In the genomic region with DNA sequence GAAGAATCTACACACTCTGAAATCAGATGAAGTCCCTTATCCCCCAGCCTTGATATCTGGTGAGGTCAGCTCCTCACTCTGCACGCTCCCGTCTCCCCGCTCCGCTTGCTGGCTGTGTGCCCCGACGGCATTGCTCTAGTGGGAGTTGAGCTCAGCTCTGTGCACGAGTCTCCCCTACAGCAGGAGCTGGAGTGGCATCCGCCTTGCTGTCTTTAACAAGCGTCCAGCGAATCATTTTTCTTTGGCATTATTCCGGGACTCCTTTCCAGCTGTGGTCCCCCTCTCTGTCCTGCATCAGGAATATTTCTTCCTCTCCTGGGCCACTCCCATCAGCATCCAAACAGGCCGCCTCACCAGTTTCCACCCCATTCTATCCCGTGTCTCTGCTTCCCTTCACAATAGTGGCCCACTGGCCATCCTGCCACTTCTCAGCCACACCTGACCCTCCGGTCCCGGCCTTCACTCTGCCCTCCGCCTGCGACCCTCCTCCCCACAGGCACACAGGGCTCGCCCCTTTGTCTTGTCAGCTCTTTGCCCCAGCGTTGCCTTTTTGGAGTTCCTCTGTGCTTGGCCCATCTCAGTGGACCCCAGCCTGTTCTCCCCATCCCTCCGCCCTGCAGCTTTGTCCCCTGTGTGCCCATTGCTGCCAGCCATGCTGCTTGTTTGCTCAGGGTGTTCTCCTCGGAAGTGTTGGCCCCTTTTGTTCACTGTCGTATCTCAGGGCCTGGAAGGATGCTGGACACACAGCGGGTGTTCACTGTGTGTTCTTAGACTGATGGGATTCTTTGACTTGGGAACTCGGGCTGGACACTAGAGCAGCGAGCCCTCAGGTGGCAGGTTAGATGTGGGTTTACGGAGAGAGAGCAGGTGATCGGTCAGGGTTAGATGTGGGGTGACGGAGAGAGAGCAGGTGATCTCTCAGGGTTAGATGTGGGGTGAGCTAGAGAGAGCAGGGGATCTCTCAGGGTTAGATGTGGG, we compare ENCODE assay signal across 1 cellular context.
TF ChIP-seq lines count a peak whose summit lies in the region.

No MANE protein-coding gene starts in this region.

TF ChIP-seq in IMR-90, 13 proteins besides CTCF, POLR2A, EP300 and RAD21 (continued from another document):
- TF ChIP-seq BHLHE40 (IDR thresholded peaks at IDR 0.05; ENCODE audit: low read depth, low read length) (no peak), FOS (IDR thresholded peaks at IDR 0.05; ENCODE audit: low read depth, low read length) (no peak), MAFK (IDR thresholded peaks at IDR 0.05; ENCODE audit: low read depth, low read length) (no peak)
